8 cellular contexts compared by ENCODE assay signal in the genomic region with DNA sequence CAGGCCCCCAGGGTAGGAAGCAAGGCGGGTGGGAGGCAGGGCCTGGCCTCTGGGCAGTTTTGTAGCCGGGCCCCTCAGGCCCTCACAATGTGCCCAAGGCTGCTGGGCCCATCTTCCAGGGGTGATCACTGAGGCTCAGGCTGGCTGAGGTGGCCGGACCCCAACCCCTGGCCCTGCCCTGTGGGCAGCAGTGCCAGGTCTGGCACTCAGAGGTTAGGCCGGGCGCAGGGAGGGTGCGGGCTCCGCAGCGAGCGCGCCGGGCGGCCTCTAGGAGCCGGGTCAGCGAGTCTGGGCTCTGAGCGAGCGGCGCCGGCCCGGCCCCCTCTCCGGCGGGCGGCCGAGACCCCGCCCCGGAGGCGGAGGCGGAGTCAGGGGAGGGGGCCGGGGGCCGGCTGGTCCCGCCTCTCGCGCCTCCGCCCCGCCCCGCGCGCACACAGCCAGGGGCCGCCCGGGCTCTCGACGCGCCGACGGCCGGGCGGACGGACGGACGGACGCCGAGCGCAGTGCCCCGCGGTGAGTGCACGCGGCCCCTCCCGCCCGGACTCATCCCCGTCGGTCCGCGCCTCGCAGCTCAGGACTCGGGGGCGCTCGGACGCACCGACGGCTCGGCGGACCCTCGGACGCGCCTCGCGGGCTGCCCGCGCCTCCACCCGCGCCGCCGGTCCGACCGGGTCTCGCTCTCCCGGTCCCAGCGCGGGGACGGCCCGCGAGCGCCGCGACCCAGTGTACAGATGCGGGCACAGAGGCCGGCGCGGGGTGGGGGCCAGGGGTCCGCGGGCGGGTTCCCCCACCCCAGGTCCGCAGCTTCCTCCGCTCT. TPM values are rescaled to one million over a fixed set of nuclear protein-coding genes. Genes with fewer than 3 reads are reported as not detected.
A peak's percentile ranks its signal among the peaks of the same experiment; 100 is the strongest.
DNase-seq lines count a peak whose midpoint lies in the region; ATAC-seq and TF ChIP-seq lines count a peak whose summit lies in the region.

A gene (plus strand): TSS at position 430 of the 817 bp plus-strand sequence. CDS start 21,231 bp downstream, outside the sequence.

- ATAC-seq in memory B cell (ENCODE audit: low read depth), result peak; percentile 52
- ATAC-seq in HG02973 (IDR thresholded peaks at IDR 0.05; ENCODE audit: unreplicated experiment), result no peak

- H3K27ac ChIP-seq in dorsolateral prefrontal cortex, result no peak within 1 kb of the TSS

- intact Hi-C loops in dorsolateral prefrontal cortex (cut with DNase I), result no loop called here

- H3K4me3 Mint-ChIP-seq in memory B cell, result peak within 1 kb of the TSS; percentile 83

- H3K36me3 Mint-ChIP-seq in memory B cell, result no peaks in the 10 kb centered on the region

- H3K27me3 Mint-ChIP-seq in memory B cell, result peaks cover 21% of the 10 kb centered on the region

- H3K4me1 Mint-ChIP-seq in memory B cell, result peaks cover 24% of the 10 kb centered on the region

- H3K27me3 ChIP-seq in dorsolateral prefrontal cortex, result peaks cover 0 to 18% (median 5%) of the 10 kb centered on the region in 45 donors

- peak; percentile 5 for DNase-seq in CD1c-positive myeloid dendritic cell (ENCODE audit: extremely low spot score)
- peak; percentile 68 for DNase-seq in NCI-H2227 (lab: John Stamatoyannopoulos, UW; ENCODE audit: unreplicated experiment)
- DNase-seq in dorsolateral prefrontal cortex, result no peak
- DNase-seq in memory B cell (ENCODE audit: low spot score in 2 of 2), result peak in 1 of 2 donors; percentile 25
- no peak for DNase-seq in ureter (ENCODE audit: low spot score)
- no peak for DNase-seq in NCI-H128 (lab: John Stamatoyannopoulos, UW; ENCODE audit: unreplicated experiment)
- DNase-seq in NCI-H2107 (lab: John Stamatoyannopoulos, UW), result no peak

- H3K4me3 ChIP-seq in dorsolateral prefrontal cortex, result peak within 1 kb of the TSS in 40 of 59 donors; percentile 7 to 59 (median 32)

- no peak for TF ChIP-seq CTCF in dorsolateral prefrontal cortex (IDR thresholded peaks at IDR 0.05 in 54 of 56, conservative IDR thresholded peaks at IDR 0.05 in 2 of 56; ENCODE audit: low read depth in 1 of 56, partially characterized antibody in 56 of 56)

- H3K27ac Mint-ChIP-seq in memory B cell, result peak within 1 kb of the TSS; percentile 53

- H3K9me3 Mint-ChIP-seq in memory B cell, result no peaks in the 10 kb centered on the region

RNA-seq across cellular contexts. Expression of the gene that starts here (rescaled TPM):
- 10 to 100 TPM in 20 of 120 experiments, 1 to 10 TPM in 100; 1.4 to 21.4 (median 5.9) TPM for total RNA-seq in dorsolateral prefrontal cortex
- total RNA-seq in ureter, result 42.7 TPM

Comparison
In these comparisons a context has a peak if more than half of its experiments do, and no peak if none do; other contexts are left out.
1. DNase-seq: peak in CD1c-positive myeloid dendritic cell (single experiment) and NCI-H2227 (single experiment); none in dorsolateral prefrontal cortex (0 of 10), ureter (single experiment), NCI-H128 (single experiment) and NCI-H2107 (single experiment).